ENCODE assay signal across 11 cellular contexts in genomic region chr1:116405241-116406135, GRCh38. TPM values are rescaled to one million over a fixed set of nuclear protein-coding genes. Genes with fewer than 3 reads are reported as not detected.
DNase-seq lines count a peak whose midpoint lies in the region; ATAC-seq and TF ChIP-seq lines count a peak whose summit lies in the region.
"Had no signal": no experiment of that assay in that cellular context is flagged by ENCODE, and none has a peak within 500 bp of the region (broad histone marks: within the 10 kb centered on the region; RNA-seq: fewer than 3 reads in every experiment).

No MANE protein-coding gene starts in this region.

- H3K27ac Mint-ChIP-seq in activated T-cell treated with anti-CD3 and anti-CD28 coated beads, Interleukin-2, amount 50 U/mL, for 24 hours: peak overlapping the region; percentile 76
- H3K27ac Mint-ChIP-seq in activated T-cell treated with anti-CD3 and anti-CD28 coated beads, Interleukin-2, amount 50 U/mL, for 72 hours: no peak overlapping the region
- peak overlapping the region; percentile 80 for H3K27ac Mint-ChIP-seq in T-helper 17 cell

- H3K27ac ChIP-seq in heart left ventricle: peak overlapping the region in 11 of 12 donors; percentile 11 to 81 (median 54)
- peak overlapping the region; percentile 23 for H3K27ac ChIP-seq in suprapubic skin
- no peak overlapping the region for H3K27ac ChIP-seq in thyroid gland

- H3K9me3 ChIP-seq in T-helper 17 cell (ENCODE audit: control insufficient read depth, low read length, poor library complexity, severe bottlenecking) (no peaks in the 10 kb centered on the region), heart left ventricle (no peaks in the 10 kb centered on the region), suprapubic skin (no peaks in the 10 kb centered on the region), thyroid gland (no peaks in the 10 kb centered on the region)

- H3K36me3 ChIP-seq in heart left ventricle: peaks cover 0 to 92% (median 77%) of the 10 kb centered on the region in 9 donors
- peaks cover 84% of the 10 kb centered on the region for H3K36me3 ChIP-seq in suprapubic skin
- H3K36me3 ChIP-seq in thyroid gland: peaks cover 69 to 76% of the 10 kb centered on the region in 2 donors

- H3K4me3 ChIP-seq in heart left ventricle (no peak overlapping the region), suprapubic skin (no peak overlapping the region), thyroid gland (replicated peaks in 1 of 3) (no peak overlapping the region)

- TF ChIP-seq EP300 in suprapubic skin (IDR thresholded peaks at IDR 0.05): no peak

- H3K27me3 ChIP-seq in heart left ventricle: no peaks in the 10 kb centered on the region
- H3K27me3 ChIP-seq in suprapubic skin: no peaks in the 10 kb centered on the region
- no peaks in the 10 kb centered on the region for H3K27me3 ChIP-seq in thyroid gland

- H3K4me1 Mint-ChIP-seq in activated T-cell treated with anti-CD3 and anti-CD28 coated beads, Interleukin-2, amount 50 U/mL, for 24 hours (ENCODE audit: low read depth): peaks cover 36% of the 10 kb centered on the region
- H3K4me1 Mint-ChIP-seq in activated T-cell treated with anti-CD3 and anti-CD28 coated beads, Interleukin-2, amount 50 U/mL, for 72 hours (ENCODE audit: low read depth): peaks cover 4% of the 10 kb centered on the region
- H3K4me1 Mint-ChIP-seq in T-helper 17 cell: peaks cover 30% of the 10 kb centered on the region

- no peak overlapping the region for H3K4me3 Mint-ChIP-seq in activated T-cell treated with anti-CD3 and anti-CD28 coated beads, Interleukin-2, amount 50 U/mL, for 24 hours
- no peak overlapping the region for H3K4me3 Mint-ChIP-seq in activated T-cell treated with anti-CD3 and anti-CD28 coated beads, Interleukin-2, amount 50 U/mL, for 72 hours
- no peak overlapping the region for H3K4me3 Mint-ChIP-seq in T-helper 17 cell

- no peak for ATAC-seq in activated T-cell treated with anti-CD3 and anti-CD28 coated beads, Interleukin-2, amount 50 U/mL, for 72 hours (replicated peaks in 1 of 2)
- ATAC-seq in T-helper 17 cell (no peak), heart left ventricle (peak; percentile 54 to 81 (median 74))

- 71 to 74% (median 72%) methylated on average over 13 to 14 of the region's 14 CpGs for WGBS in heart left ventricle, 4 donors
- WGBS in suprapubic skin: 76% methylated on average over 14 of the region's 14 CpGs
- 83 to 84% methylated on average over 14 of the region's 14 CpGs for WGBS in thyroid gland, 2 donors

- H3K4me1 ChIP-seq in heart left ventricle: peaks cover 0 to 39% (median 10%) of the 10 kb centered on the region in 12 donors
- H3K4me1 ChIP-seq in suprapubic skin: peaks cover 25% of the 10 kb centered on the region
- no peaks in the 10 kb centered on the region for H3K4me1 ChIP-seq in thyroid gland

- intact Hi-C loops in heart left ventricle (cut with DNase I) (no loop called here), thyroid gland (cut with DNase I) (loop anchor here (10.0 kb wide), 1 partner anchor 171 kb away; no protein-coding TSS in a partner anchor)

- TF ChIP-seq POLR2A in heart left ventricle (IDR thresholded peaks at IDR 0.05) (no peak), suprapubic skin (IDR thresholded peaks at IDR 0.05) (no peak), thyroid gland (IDR thresholded peaks at IDR 0.05) (peak in 1 of 2 donors; percentile 1)

- H3K9me3 Mint-ChIP-seq in activated T-cell treated with anti-CD3 and anti-CD28 coated beads, Interleukin-2, amount 50 U/mL, for 24 hours: no peaks in the 10 kb centered on the region
- no peaks in the 10 kb centered on the region for H3K9me3 Mint-ChIP-seq in activated T-cell treated with anti-CD3 and anti-CD28 coated beads, Interleukin-2, amount 50 U/mL, for 72 hours

- H3K36me3 Mint-ChIP-seq in activated T-cell treated with anti-CD3 and anti-CD28 coated beads, Interleukin-2, amount 50 U/mL, for 24 hours (ENCODE audit: low read depth): peaks cover 92% of the 10 kb centered on the region
- peaks cover 15 to 31% of the 10 kb centered on the region in 2 donors for H3K36me3 Mint-ChIP-seq in activated T-cell treated with anti-CD3 and anti-CD28 coated beads, Interleukin-2, amount 50 U/mL, for 72 hours (ENCODE audit: insufficient read depth in 2 of 2)
- H3K36me3 Mint-ChIP-seq in T-helper 17 cell (ENCODE audit: low read depth): peaks cover 17% of the 10 kb centered on the region

- TF ChIP-seq CTCF in heart left ventricle (IDR thresholded peaks at IDR 0.05) (no peak), suprapubic skin (IDR thresholded peaks at IDR 0.05) (no peak), thyroid gland (IDR thresholded peaks at IDR 0.05) (no peak)

- no peaks in the 10 kb centered on the region for H3K27me3 Mint-ChIP-seq in activated T-cell treated with anti-CD3 and anti-CD28 coated beads, Interleukin-2, amount 50 U/mL, for 24 hours
- no peaks in the 10 kb centered on the region for H3K27me3 Mint-ChIP-seq in activated T-cell treated with anti-CD3 and anti-CD28 coated beads, Interleukin-2, amount 50 U/mL, for 72 hours (ENCODE audit: low read depth)
- H3K27me3 Mint-ChIP-seq in T-helper 17 cell: no peaks in the 10 kb centered on the region

- DNase-seq in activated T-cell treated with anti-CD3 and anti-CD28 coated beads, Interleukin-2, amount 50 U/mL, for 24 hours: no peak
- DNase-seq in activated T-cell treated with anti-CD3 and anti-CD28 coated beads, Interleukin-2, amount 50 U/mL, for 72 hours: no peak
- DNase-seq in T-helper 17 cell (no peak), heart left ventricle (peak in 2 of 5 donors; percentile 54), suprapubic skin (ENCODE audit: low spot score in 2 of 2) (no peak), NCI-H446 treated with DMSO at 0.1 percent for 48 hours (lab: John Stamatoyannopoulos, UW) (no peak), AML-193 (lab: John Stamatoyannopoulos, UW) (no peak), thyroid gland (no peak)
- DNase-seq: EL, NCI-H524, SHP77 treated with DMSO at 0.1 percent for 48 hours had no signal

RNA-seq across cellular contexts. Expression of gene ATP1A1, which starts 32.4 kb away (rescaled TPM):
- total RNA-seq in activated T-cell treated with anti-CD3 and anti-CD28 coated beads, Interleukin-2, amount 50 U/mL, for 72 hours: 100 to 1,000 TPM; 177 to 206 TPM
- total RNA-seq in T-helper 17 cell (100 to 1,000 TPM; 259 to 313 TPM), heart left ventricle (100 to 1,000 TPM; 175 to 436 (median 241) TPM), suprapubic skin (100 to 1,000 TPM; 556 to 703 (median 561) TPM), thyroid gland (1,000 to 10,000 TPM in 3 of 4 donors, 100 to 1,000 TPM in 1; 770 to 1,450 (median 1,316) TPM)
- polyA plus RNA-seq in heart left ventricle: 100 to 1,000 TPM; 115 to 896 TPM

Comparison
In these comparisons a context has a peak if more than half of its experiments do, and no peak if none do; other contexts are left out.
1. ATAC-seq: peak in heart left ventricle (4 of 4); none in activated T-cell treated with anti-CD3 and anti-CD28 coated beads, Interleukin-2, amount 50 U/mL, for 72 hours (0 of 2) and T-helper 17 cell (single experiment).
2. H3K27ac ChIP-seq: peak in heart left ventricle (11 of 12) and suprapubic skin (single experiment); none in thyroid gland (0 of 3).